8 cellular contexts compared by ENCODE assay signal in genomic region chr11:85810521-85810870, GRCh38.
DNase-seq lines count a peak whose midpoint lies in the region; ATAC-seq and TF ChIP-seq lines count a peak whose summit lies in the region.

No MANE protein-coding gene starts in this region.

- no peak for ATAC-seq in stimulated activated memory B cell treated with anti-CD40 and anti-IgM and Interleukin-4, amounts not matched to agents 10 μg/mL and 1 μg/mL and 100 μg/mL, for 72 hours
- ATAC-seq in GM19328 (IDR thresholded peaks at IDR 0.05; ENCODE audit: unreplicated experiment), result no peak

- peaks cover 25% of the 10 kb centered on the region for H3K27me3 Mint-ChIP-seq in activated naive CD4-positive, alpha-beta T cell treated with anti-CD3 and anti-CD28 coated beads, Interleukin-2, amount 10 ng/mL, durations not matched to agents 7 days and 5 days
- H3K27me3 Mint-ChIP-seq in stimulated activated memory B cell treated with anti-CD40 and anti-IgM and Interleukin-4, amounts not matched to agents 10 μg/mL and 1 μg/mL and 100 μg/mL, for 72 hours, result peaks cover 20% of the 10 kb centered on the region

- no peak for TF ChIP-seq CTCF in HFF-Myc (IDR thresholded peaks at IDR 0.05; ENCODE audit: low read depth, low read length, missing control alignments)

- no peaks in the 10 kb centered on the region for H3K9me3 ChIP-seq in iPS-18c (ENCODE audit: control insufficient read depth, insufficient read depth, low read length)

- no peak for DNase-seq in HFF-Myc (ENCODE audit: extremely low read depth, low read depth)
- DNase-seq in activated naive CD4-positive, alpha-beta T cell treated with anti-CD3 and anti-CD28 coated beads, Interleukin-2, amount 10 ng/mL, durations not matched to agents 7 days and 5 days, result peak; percentile 26
- DNase-seq in putamen (ENCODE audit: low spot score), result no peak
- DNase-seq in NCI-H526 (lab: John Stamatoyannopoulos, UW), result no peak
- no peak for DNase-seq in stimulated activated naive CD4-positive, alpha-beta T cell treated with Interleukin-2 at 50 U/mL for 16 hours (lab: John Stamatoyannopoulos, UW)

- CTCF ChIA-PET in activated naive CD4-positive, alpha-beta T cell treated with anti-CD3 and anti-CD28 coated beads, Interleukin-2, amount 10 ng/mL, durations not matched to agents 7 days and 5 days (lab: Charles Lee), result interaction anchor here (0.7 to 3.1 kb wide), 5 partner anchors 15 to 115 kb away, joined by 3 to 26 read pairs (median 4); partner anchors contain the start of gene CCDC83

- H3K27ac Mint-ChIP-seq in activated naive CD4-positive, alpha-beta T cell treated with anti-CD3 and anti-CD28 coated beads, Interleukin-2, amount 10 ng/mL, durations not matched to agents 7 days and 5 days, result peak overlapping the region; percentile 84
- H3K27ac Mint-ChIP-seq in stimulated activated memory B cell treated with anti-CD40 and anti-IgM and Interleukin-4, amounts not matched to agents 10 μg/mL and 1 μg/mL and 100 μg/mL, for 72 hours, result no peak overlapping the region

- peaks cover 54% of the 10 kb centered on the region for H3K4me1 Mint-ChIP-seq in activated naive CD4-positive, alpha-beta T cell treated with anti-CD3 and anti-CD28 coated beads, Interleukin-2, amount 10 ng/mL, durations not matched to agents 7 days and 5 days
- H3K4me1 Mint-ChIP-seq in stimulated activated memory B cell treated with anti-CD40 and anti-IgM and Interleukin-4, amounts not matched to agents 10 μg/mL and 1 μg/mL and 100 μg/mL, for 72 hours, result peaks cover 20% of the 10 kb centered on the region

- H3K9me3 Mint-ChIP-seq in activated naive CD4-positive, alpha-beta T cell treated with anti-CD3 and anti-CD28 coated beads, Interleukin-2, amount 10 ng/mL, durations not matched to agents 7 days and 5 days, result no peaks in the 10 kb centered on the region
- H3K9me3 Mint-ChIP-seq in stimulated activated memory B cell treated with anti-CD40 and anti-IgM and Interleukin-4, amounts not matched to agents 10 μg/mL and 1 μg/mL and 100 μg/mL, for 72 hours, result no peaks in the 10 kb centered on the region

- peaks cover 5% of the 10 kb centered on the region for H3K36me3 Mint-ChIP-seq in activated naive CD4-positive, alpha-beta T cell treated with anti-CD3 and anti-CD28 coated beads, Interleukin-2, amount 10 ng/mL, durations not matched to agents 7 days and 5 days
- no peaks in the 10 kb centered on the region for H3K36me3 Mint-ChIP-seq in stimulated activated memory B cell treated with anti-CD40 and anti-IgM and Interleukin-4, amounts not matched to agents 10 μg/mL and 1 μg/mL and 100 μg/mL, for 72 hours

- H3K4me3 ChIP-seq in HFF-Myc (replicated peaks; ENCODE audit: low read depth, low read length), result peak overlapping the region; percentile 47
- H3K4me3 ChIP-seq in iPS-18c (ENCODE audit: insufficient read depth, low read depth, low read length), result peak overlapping the region; percentile 61

- H3K4me3 Mint-ChIP-seq in activated naive CD4-positive, alpha-beta T cell treated with anti-CD3 and anti-CD28 coated beads, Interleukin-2, amount 10 ng/mL, durations not matched to agents 7 days and 5 days, result peak overlapping the region; percentile 90
- H3K4me3 Mint-ChIP-seq in stimulated activated memory B cell treated with anti-CD40 and anti-IgM and Interleukin-4, amounts not matched to agents 10 μg/mL and 1 μg/mL and 100 μg/mL, for 72 hours, result peak overlapping the region; percentile 68
